In genomic region chr12:23941780-23942179, GRCh38 we compare ENCODE assay signal across 1 cellular context.
TF ChIP-seq lines count a peak whose summit lies in the region.

No MANE protein-coding gene starts in this region.

TF ChIP-seq in HepG2, 621 proteins besides CTCF, POLR2A, EP300 and RAD21 (continued from another document and continues in another):
- no peak for TF ChIP-seq ZKSCAN8 (CRISPR knock-in tag; IDR thresholded peaks at IDR 0.05; ENCODE audit: borderline replicate concordance)
- TF ChIP-seq ZNF274 (CRISPR knock-in tag; IDR thresholded peaks at IDR 0.05), result no peak
- TF ChIP-seq PAXIP1 (CRISPR knock-in tag; conservative IDR thresholded peaks at IDR 0.05), result peak; percentile 88
- TF ChIP-seq ZNF597 (CRISPR knock-in tag; IDR thresholded peaks at IDR 0.05), result no peak
- peak; percentile 65; the same call in 1 of the 2 replicates for TF ChIP-seq HMG20A (CRISPR knock-in tag; IDR thresholded peaks at IDR 0.05; ENCODE audit: borderline replicate concordance)
- TF ChIP-seq ZNF567 (CRISPR knock-in tag; IDR thresholded peaks at IDR 0.05; ENCODE audit: borderline replicate concordance), result no peak
- no peak for TF ChIP-seq KIAA2018 (CRISPR knock-in tag; IDR thresholded peaks at IDR 0.05; ENCODE audit: borderline replicate concordance)
- TF ChIP-seq ZNF691 (CRISPR knock-in tag; IDR thresholded peaks at IDR 0.05; ENCODE audit: borderline replicate concordance, low read depth), result no peak
- no peak for TF ChIP-seq NONO (IDR thresholded peaks at IDR 0.05)
- no peak for TF ChIP-seq NONO (CRISPR knock-in tag; conservative IDR thresholded peaks at IDR 0.05)
- no peak for TF ChIP-seq ZNF121 (CRISPR knock-in tag; IDR thresholded peaks at IDR 0.05)
- no peak for TF ChIP-seq JDP2 (CRISPR knock-in tag; IDR thresholded peaks at IDR 0.05; ENCODE audit: borderline replicate concordance)
- no peak for TF ChIP-seq HNRNPK (IDR thresholded peaks at IDR 0.05; ENCODE audit: low read depth, low read length, poor library complexity, severe bottlenecking)
- TF ChIP-seq POGZ (CRISPR knock-in tag; IDR thresholded peaks at IDR 0.05), result 0 out of 2 replicates have a peak, but pooled peaks have one; percentile 33
- TF ChIP-seq ZNF841 (CRISPR knock-in tag; IDR thresholded peaks at IDR 0.05; ENCODE audit: borderline replicate concordance), result no peak
- TF ChIP-seq ZNF784 (CRISPR knock-in tag; IDR thresholded peaks at IDR 0.05; ENCODE audit: borderline replicate concordance), result no peak
- TF ChIP-seq ZNF557 (CRISPR knock-in tag; IDR thresholded peaks at IDR 0.05), result no peak
- no peak for TF ChIP-seq PRDM10 (CRISPR knock-in tag; IDR thresholded peaks at IDR 0.05; ENCODE audit: low read depth)
- 0 out of 2 replicates have a peak, but pooled peaks have one; percentile 48 for TF ChIP-seq NR2F2 (IDR thresholded peaks at IDR 0.05; ENCODE audit: borderline replicate concordance, low read depth)
- TF ChIP-seq ZNF773 (CRISPR knock-in tag; IDR thresholded peaks at IDR 0.05; ENCODE audit: borderline replicate concordance), result no peak
- TF ChIP-seq MIXL1 (CRISPR knock-in tag; IDR thresholded peaks at IDR 0.05), result peak; percentile 60; the same call in 1 of the 2 replicates
- TF ChIP-seq ZNF878 (CRISPR knock-in tag; IDR thresholded peaks at IDR 0.05), result no peak
- TF ChIP-seq KDM6A (CRISPR knock-in tag; IDR thresholded peaks at IDR 0.05; ENCODE audit: low read depth), result peak; percentile 74
- TF ChIP-seq LCORL (IDR thresholded peaks at IDR 0.05), result no peak
- no peak for TF ChIP-seq LCORL (CRISPR knock-in tag; IDR thresholded peaks at IDR 0.05)
- TF ChIP-seq ZNF362 (CRISPR knock-in tag; IDR thresholded peaks at IDR 0.05; ENCODE audit: borderline replicate concordance), result peak; percentile 99
- TF ChIP-seq MLXIP (CRISPR knock-in tag; IDR thresholded peaks at IDR 0.05; ENCODE audit: borderline replicate concordance), result no peak
- no peak for TF ChIP-seq ETV5 (CRISPR knock-in tag; IDR thresholded peaks at IDR 0.05; ENCODE audit: borderline replicate concordance)
- TF ChIP-seq ATF2 (CRISPR knock-in tag; IDR thresholded peaks at IDR 0.05), result peak; percentile 20; the same call in 1 of the 2 replicates
